11 cellular contexts compared by ENCODE assay signal in the genomic region with DNA sequence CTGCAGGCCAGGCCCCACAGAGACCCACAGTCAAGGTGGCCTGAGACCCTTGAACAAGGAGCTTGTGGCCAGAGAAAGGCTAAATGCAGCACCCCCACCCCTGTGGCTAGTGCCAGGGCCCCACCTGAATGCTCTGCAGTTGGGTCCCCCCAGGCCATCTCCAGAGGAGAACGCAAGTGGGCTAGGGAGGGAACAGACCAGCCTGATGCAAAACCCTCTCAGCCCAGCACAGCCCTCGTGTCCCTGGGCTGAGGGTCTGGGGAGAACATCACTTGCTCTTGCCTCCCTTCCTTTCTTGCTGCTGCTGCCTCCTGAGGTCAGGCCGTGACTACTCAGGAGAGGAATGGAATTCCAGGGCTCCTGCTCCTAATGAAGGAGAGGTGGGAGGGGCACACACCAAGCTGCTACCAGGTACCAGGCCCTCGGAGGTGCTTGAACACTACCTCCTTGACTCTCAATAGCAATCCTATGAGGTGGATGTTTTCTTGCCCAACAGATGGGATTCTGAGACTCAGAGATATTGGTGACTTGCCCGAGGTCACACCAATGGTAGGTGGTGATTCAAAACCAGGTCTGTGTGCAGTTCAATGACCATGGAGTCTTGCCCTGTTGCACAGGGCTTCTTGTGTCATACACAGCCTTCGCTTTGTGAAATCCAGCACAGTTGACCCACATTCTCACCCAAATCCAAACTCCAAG. TPM values are rescaled to one million over a fixed set of nuclear protein-coding genes. Genes with fewer than 3 reads are reported as not detected.
DNase-seq lines count a peak whose midpoint lies in the region; FAIRE-seq and TF ChIP-seq lines count a peak whose summit lies in the region.
"Had no signal": no experiment of that assay in that cellular context is flagged by ENCODE, and none has a peak within 500 bp of the region (broad histone marks: within the 10 kb centered on the region; RNA-seq: fewer than 3 reads in every experiment).

No MANE protein-coding gene starts in this region.

- H3K4me1 ChIP-seq in BLaER1 treated with 17β-estradiol and CSF1 and Interleukin-3, amounts not matched to agents 10 nM and 100 nM: peaks cover 82 to 100% (median 88%) of the 10 kb centered on the region in 10 experiments
- H3K4me1 ChIP-seq in adrenal gland (replicated peaks in 1 of 2) (peaks cover 61 to 92% of the 10 kb centered on the region in 2 donors), keratinocyte (ENCODE audit: control insufficient read depth, extremely low read depth, insufficient read depth, low read length) (peaks cover 61% of the 10 kb centered on the region), rectal smooth muscle tissue (ENCODE audit: control insufficient read depth, insufficient read depth, low read length) (peaks cover 31% of the 10 kb centered on the region)

- in situ Hi-C loops in GM13976 (cut with MboI; ENCODE audit: low sequenced_read_pairs, unreplicated experiment): no loop called here

- intact Hi-C loops in adrenal gland (cut with DNase I): loop anchor here (2.0 to 10.0 kb wide), 2 partner anchors 65 to 67 kb away; a partner anchor contains a TSS

- no peaks in the 10 kb centered on the region for H3K36me3 ChIP-seq in BLaER1 treated with 17β-estradiol and CSF1 and Interleukin-3, amounts not matched to agents 10 nM and 100 nM
- H3K36me3 ChIP-seq in adrenal gland (replicated peaks in 1 of 2) (no peaks in the 10 kb centered on the region), keratinocyte (ENCODE audit: control insufficient read depth in 2 of 2, extremely low read depth in 1 of 2, insufficient read depth in 2 of 2, low read length in 2 of 2) (no peaks in the 10 kb centered on the region), rectal smooth muscle tissue (ENCODE audit: control insufficient read depth, insufficient read depth, low read length) (no peaks in the 10 kb centered on the region)

- TF ChIP-seq CTCF in adrenal gland (IDR thresholded peaks at IDR 0.05) (no peak), keratinocyte (optimal IDR thresholded peaks at IDR 0.05 in 1 of 3, IDR thresholded peaks at IDR 0.05 in 1 of 3, conservative IDR thresholded peaks at IDR 0.05 in 1 of 3; ENCODE audit: extremely low read depth in 1 of 3, insufficient read depth in 2 of 3, low read length in 3 of 3) (no peak), GM13976 (IDR thresholded peaks at IDR 0.05; ENCODE audit: borderline replicate concordance, control extremely low read depth, extremely low read depth, insufficient read depth, missing control alignments) (no peak)

- no peak for FAIRE-seq in keratinocyte (lab: Jason Lieb, UNC)

- no peaks in the 10 kb centered on the region for H3K27me3 ChIP-seq in BLaER1 treated with 17β-estradiol and CSF1 and Interleukin-3, amounts not matched to agents 10 nM and 100 nM
- no peaks in the 10 kb centered on the region for H3K27me3 ChIP-seq in adrenal gland
- H3K27me3 ChIP-seq in keratinocyte (ENCODE audit: control insufficient read depth, extremely low read depth, insufficient read depth, low read length): no peaks in the 10 kb centered on the region
- no peaks in the 10 kb centered on the region for H3K27me3 ChIP-seq in rectal smooth muscle tissue (ENCODE audit: control insufficient read depth, insufficient read depth, low read length)

- peak in 1 of 2 donors; percentile 46 for TF ChIP-seq POLR2A in adrenal gland (IDR thresholded peaks at IDR 0.05)

- H3K79me2 ChIP-seq in keratinocyte (ENCODE audit: control insufficient read depth, insufficient read depth, low read length): no peaks in the 10 kb centered on the region

- 46 to 60% (median 54%) methylated on average over 3 to 6 of the region's 6 CpGs for WGBS in adrenal gland, 4 donors

- no peaks in the 10 kb centered on the region for H4K20me1 ChIP-seq in BLaER1 treated with 17β-estradiol and CSF1 and Interleukin-3, amounts not matched to agents 10 nM and 100 nM
- no peaks in the 10 kb centered on the region for H4K20me1 ChIP-seq in keratinocyte (ENCODE audit: control insufficient read depth, extremely low read depth, insufficient read depth, low read length)

- H3K27ac ChIP-seq in BLaER1 treated with 17β-estradiol and CSF1 and Interleukin-3, amounts not matched to agents 10 nM and 100 nM: peak overlapping the region in 2 of 11 experiments; percentile 13 to 42; a peak in 2 of 22 replicates
- H3K27ac ChIP-seq in adrenal gland (peak overlapping the region; percentile 93 to 97 (median 96)), keratinocyte (ENCODE audit: control insufficient read depth, insufficient read depth, low read length) (peak overlapping the region; percentile 78), rectal smooth muscle tissue (ENCODE audit: low read depth, low read length) (peak overlapping the region; percentile 90)

- no peaks in the 10 kb centered on the region for H3K9me3 ChIP-seq in BLaER1 treated with 17β-estradiol and CSF1 and Interleukin-3, amounts not matched to agents 10 nM and 100 nM (replicated peaks in 1 of 11)
- H3K9me3 ChIP-seq in adrenal gland (replicated peaks in 1 of 3) (no peaks in the 10 kb centered on the region), keratinocyte (ENCODE audit: control insufficient read depth, low read depth, low read length) (no peaks in the 10 kb centered on the region)

- peak overlapping the region; percentile 76 for H2AFZ ChIP-seq in keratinocyte (ENCODE audit: control insufficient read depth, low read length)

- H3K9me1 ChIP-seq in keratinocyte (ENCODE audit: control insufficient read depth, extremely low read depth, insufficient read depth, low read length): no peaks in the 10 kb centered on the region

- DNase-seq in adrenal gland (peak; percentile 59 to 92 (median 78)), keratinocyte (ENCODE audit: low read depth, low spot score) (no peak), GM13976 (ENCODE audit: low spot score) (no peak), NCI-H1105 (lab: John Stamatoyannopoulos, UW) (no peak), foreskin melanocyte (no peak)
- DNase-seq in activated effector memory CD4-positive, alpha-beta T cell treated with anti-CD3 and anti-CD28 coated beads, Interleukin-2, amount 50 U/mL, for 16 hours: no peak
- DNase-seq: erythroblast, NCI-H1694 treated with DMSO at 0.1 percent for 48 hours, PC-3 had no signal

- peak overlapping the region in 6 of 11 experiments; percentile 5 to 96 (median 76); a peak in 9 of 22 replicates for H3K4me2 ChIP-seq in BLaER1 treated with 17β-estradiol and CSF1 and Interleukin-3, amounts not matched to agents 10 nM and 100 nM
- H3K4me2 ChIP-seq in keratinocyte (ENCODE audit: control insufficient read depth, extremely low read depth, insufficient read depth, low read depth, low read length): peak overlapping the region; percentile 78

- dilution Hi-C loops in keratinocyte (cut with MboI; ENCODE audit: extremely low pct_ligation_motif_present, low sequenced_read_pairs): no loop called here

- H3K9ac ChIP-seq in BLaER1 treated with 17β-estradiol and CSF1 and Interleukin-3, amounts not matched to agents 10 nM and 100 nM: no peak overlapping the region; a peak in 1 of 22 replicates
- H3K9ac ChIP-seq in keratinocyte (ENCODE audit: control insufficient read depth, extremely low read depth, insufficient read depth, low read length) (peak overlapping the region; percentile 68), rectal smooth muscle tissue (ENCODE audit: low read length) (peak overlapping the region; percentile 53)

- no peak overlapping the region for H3K4me3 ChIP-seq in BLaER1 treated with 17β-estradiol and CSF1 and Interleukin-3, amounts not matched to agents 10 nM and 100 nM
- H3K4me3 ChIP-seq in adrenal gland: no peak overlapping the region
- peak overlapping the region in 1 of 3 experiments; percentile 40 for H3K4me3 ChIP-seq in keratinocyte (ENCODE audit: control insufficient read depth in 2 of 3, extremely low read depth in 1 of 3, insufficient read depth in 2 of 3, low read depth in 1 of 3, low read length in 3 of 3)
- peak overlapping the region; percentile 47 for H3K4me3 ChIP-seq in rectal smooth muscle tissue (ENCODE audit: low read length)

RNA-seq across cellular contexts. Expression of a gene that starts 45.5 kb away (rescaled TPM):
- total RNA-seq in adrenal gland: 100 to 1,000 TPM; 114 to 323 (median 185) TPM
- polyA plus RNA-seq in adrenal gland (100 to 1,000 TPM; 119 to 393 (median 120) TPM), keratinocyte (212 to 326 TPM (median 232 TPM) in 3 replicates)
- polyA plus RNA-seq in keratinocyte (2011; ENCODE audit: low read depth): 220 TPM
- polyA plus RNA-seq in keratinocyte (2011; cell fraction: cytosol; rRNA removed): 184 and 333 TPM in 2 replicates
- 134 and 170 TPM in 2 replicates for polyA plus RNA-seq in keratinocyte (2011; cell fraction: nucleus; rRNA removed)
- 189 and 205 TPM in 2 replicates for polyA plus RNA-seq in keratinocyte (2012; ENCODE audit: low replicate concordance)
- 44.7 to 97.9 TPM (median 90.4 TPM) in 3 replicates for polyA minus RNA-seq in keratinocyte
- 96.5 TPM for polyA minus RNA-seq in keratinocyte (2011; cell fraction: cytosol; rRNA and poly(A)+ RNA removed)
- 27.1 and 51.3 TPM in 2 replicates for polyA minus RNA-seq in keratinocyte (2011; cell fraction: nucleus; rRNA and poly(A)+ RNA removed)

Comparison
In these comparisons a context has a peak if more than half of its experiments do, and no peak if none do; other contexts are left out.
1. H3K9ac ChIP-seq: peak in keratinocyte (single experiment) and rectal smooth muscle tissue (single experiment); none in BLaER1 treated with 17β-estradiol and CSF1 and Interleukin-3, amounts not matched to agents 10 nM and 100 nM (0 of 11).
2. DNase-seq: peak in adrenal gland (7 of 7); none in keratinocyte (single experiment), GM13976 (single experiment), NCI-H1105 (single experiment), foreskin melanocyte (single experiment) and activated effector memory CD4-positive, alpha-beta T cell treated with anti-CD3 and anti-CD28 coated beads, Interleukin-2, amount 50 U/mL, for 16 hours (single experiment).